8 cellular contexts compared by ENCODE assay signal in the genomic region with DNA sequence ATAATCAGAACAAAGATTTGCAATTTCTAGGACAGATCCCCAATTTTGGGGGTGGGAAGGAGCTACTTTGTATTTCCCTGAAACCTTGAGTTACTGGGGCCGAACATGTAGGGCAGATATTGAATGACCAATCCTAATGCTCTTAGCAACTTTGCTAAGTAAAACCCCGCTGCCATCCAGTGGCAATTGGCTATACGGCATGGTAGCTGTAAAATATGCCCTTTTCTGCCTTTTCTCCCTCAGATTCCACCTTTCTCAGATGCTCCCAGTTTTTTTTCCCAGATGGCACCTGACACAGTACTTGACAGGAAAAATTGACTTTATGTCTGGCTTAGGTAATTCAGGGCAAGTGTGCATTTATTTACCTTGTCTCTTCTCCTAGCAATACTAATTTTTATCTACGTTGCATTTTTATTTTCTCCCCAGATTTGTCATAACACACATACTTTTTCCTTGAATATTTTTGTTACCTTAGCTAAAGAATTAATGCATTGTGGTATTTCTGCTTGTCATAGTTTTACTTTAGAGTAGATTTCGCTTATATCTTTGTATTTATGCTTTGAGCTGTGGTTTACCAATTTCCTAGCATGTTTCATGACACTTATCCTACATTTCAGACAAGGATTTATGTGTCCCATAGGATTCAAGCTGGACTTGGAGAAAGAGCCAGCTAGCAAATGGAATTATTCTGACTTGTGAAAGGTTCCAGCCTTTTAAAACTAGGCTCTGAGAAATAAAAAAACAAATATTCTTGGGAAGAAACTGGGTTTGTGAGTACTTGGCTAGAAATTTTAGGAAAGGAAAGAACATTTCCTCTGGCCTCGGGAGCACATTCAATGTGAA. TPM values are rescaled to one million over a fixed set of nuclear protein-coding genes. Genes with fewer than 3 reads are reported as not detected.
DNase-seq lines count a peak whose midpoint lies in the region; ATAC-seq and TF ChIP-seq lines count a peak whose summit lies in the region.

No MANE protein-coding gene starts in this region.

- H3K9me3 Mint-ChIP-seq in CD4-positive, CD25-positive, alpha-beta regulatory T cell = no peaks in the 10 kb centered on the region
- H3K9me3 Mint-ChIP-seq in immature natural killer cell = no peaks in the 10 kb centered on the region

- TF ChIP-seq CTCF in IMR-90 (conservative IDR thresholded peaks at IDR 0.05; ENCODE audit: low read depth, low read length) = peak; percentile 95
- peak in 2 of 3 donors; percentile 62 to 70 for TF ChIP-seq CTCF in breast epithelium (IDR thresholded peaks at IDR 0.05)

- H2BK20ac ChIP-seq in IMR-90 (ENCODE audit: low read depth, low read length) = no peak overlapping the region

- TF ChIP-seq POLR2A in IMR-90 (IDR thresholded peaks at IDR 0.05; ENCODE audit: low read depth, low read length) (no peak), breast epithelium (IDR thresholded peaks at IDR 0.05) (no peak)

- no peak overlapping the region for H2AK9ac ChIP-seq in IMR-90 (replicated peaks; ENCODE audit: low read depth, low read length, poor library complexity)

- no peak overlapping the region for H2AK5ac ChIP-seq in IMR-90 (ENCODE audit: low read depth, low read length)

- peaks cover 79% of the 10 kb centered on the region for H3K4me1 ChIP-seq in CD4-positive, CD25-positive, alpha-beta regulatory T cell (ENCODE audit: control insufficient read depth, insufficient read depth, low read length, poor library complexity, severe bottlenecking)
- H3K4me1 ChIP-seq in IMR-90 (ENCODE audit: control insufficient read depth, insufficient read depth, low read length) = peaks cover 12% of the 10 kb centered on the region
- H3K4me1 ChIP-seq in breast epithelium = peaks cover 11 to 27% of the 10 kb centered on the region in 2 donors

- no peak for ATAC-seq in CD4-positive, CD25-positive, alpha-beta regulatory T cell (ENCODE audit: low read depth in 2 of 2)
- ATAC-seq in GM18909 (IDR thresholded peaks at IDR 0.05; ENCODE audit: poor library complexity, unreplicated experiment) (peak; percentile 81), IMR-90 (ENCODE audit: low read depth) (peak; percentile 93), HG02852 (IDR thresholded peaks at IDR 0.05; ENCODE audit: unreplicated experiment) (no peak)

- no peak overlapping the region for H2BK120ac ChIP-seq in IMR-90 (ENCODE audit: low read depth, low read length)

- no peak overlapping the region for H3K14ac ChIP-seq in IMR-90 (replicated peaks; ENCODE audit: low read depth, low read length)

- WGBS in IMR-90 (ENCODE audit: extremely low coverage in 2 of 2, insufficient read length in 1 of 2), 2 experiments = 20% methylated on average over 1 of the region's 6 CpGs; no CpG with 5 or more reads in 1 of the 2 experiments

- H3K36me3 ChIP-seq in CD4-positive, CD25-positive, alpha-beta regulatory T cell (ENCODE audit: control insufficient read depth, insufficient read depth, low read length) = no peaks in the 10 kb centered on the region
- no peaks in the 10 kb centered on the region for H3K36me3 ChIP-seq in IMR-90 (ENCODE audit: control insufficient read depth, insufficient read depth, low read length)
- no peaks in the 10 kb centered on the region for H3K36me3 ChIP-seq in SK-N-MC (ENCODE audit: insufficient read depth, low read length)
- no peaks in the 10 kb centered on the region for H3K36me3 ChIP-seq in breast epithelium

- peaks cover 14 to 35% of the 10 kb centered on the region in 2 experiments for H3K79me1 ChIP-seq in IMR-90 (ENCODE audit: low read depth in 1 of 2, low read length in 2 of 2)

- in situ Hi-C loops in IMR-90 (cut with MboI; ENCODE audit: low sequenced_read_pairs) = loop anchor here (5.0 to 25.0 kb wide), 2 partner anchors 1006 to 1441 kb away; no protein-coding TSS in a partner anchor

- H4K8ac ChIP-seq in IMR-90 (ENCODE audit: low read depth in 2 of 2, low read length in 2 of 2) = no peak overlapping the region

- peaks cover 53 to 93% (median 84%) of the 10 kb centered on the region in 4 donors for H3K4me1 Mint-ChIP-seq in CD4-positive, CD25-positive, alpha-beta regulatory T cell
- peaks cover 89 to 98% of the 10 kb centered on the region in 2 donors for H3K4me1 Mint-ChIP-seq in immature natural killer cell

- H2AFZ ChIP-seq in IMR-90 (replicated peaks; ENCODE audit: low read length, poor library complexity) = no peak overlapping the region

- TF ChIP-seq RAD21 in IMR-90 (IDR thresholded peaks at IDR 0.05; ENCODE audit: low read length) = peak; percentile 98

- POLR2A ChIA-PET in IMR-90 (lab: Charles Lee; ENCODE audit: unreplicated experiment) = interaction anchor here (0.6 kb wide), 1 partner anchor 1046 kb away, joined by 3 read pairs; no protein-coding TSS in a partner anchor

- intact Hi-C loops in IMR-90 (cut with micrococcal nuclease) (loop anchor here (1.0 to 10.0 kb wide), 6 partner anchors 36 to 1448 kb away; a partner anchor contains a TSS), breast epithelium (cut with DNase I; ENCODE audit: low total_unique reads) (loop anchor here (10.0 kb wide), 1 partner anchor 1008 kb away; no protein-coding TSS in a partner anchor)

- H3K4me3 Mint-ChIP-seq in CD4-positive, CD25-positive, alpha-beta regulatory T cell = peak overlapping the region in 2 of 4 donors; percentile 7 to 23
- peak overlapping the region in 2 of 5 donors; percentile 23 to 25 for H3K4me3 Mint-ChIP-seq in immature natural killer cell

- no peak overlapping the region for H3K4ac ChIP-seq in IMR-90 (ENCODE audit: low read depth, low read length)

- H3K23ac ChIP-seq in IMR-90 (ENCODE audit: low read depth, low read length) = no peak overlapping the region

- no peak overlapping the region for H3K56ac ChIP-seq in IMR-90 (ENCODE audit: extremely low read depth, insufficient read depth, low read length)

- CTCF ChIA-PET in IMR-90 (lab: Yijun Ruan, JAX) = interaction anchor here (0.6 to 3.1 kb wide), 15 partner anchors 13 to 1102 kb away, joined by 3 to 19 read pairs (median 3); no protein-coding TSS in a partner anchor

- H2BK15ac ChIP-seq in IMR-90 (ENCODE audit: low read depth, low read length) = no peak overlapping the region

- peaks cover 8% of the 10 kb centered on the region for H3K36me3 Mint-ChIP-seq in CD4-positive, CD25-positive, alpha-beta regulatory T cell
- no peaks in the 10 kb centered on the region for H3K36me3 Mint-ChIP-seq in immature natural killer cell

- H3K27ac ChIP-seq in CD4-positive, CD25-positive, alpha-beta regulatory T cell (ENCODE audit: insufficient read depth, low read length, poor library complexity, severe bottlenecking) = peak overlapping the region; percentile 70
- no peak overlapping the region for H3K27ac ChIP-seq in IMR-90 (ENCODE audit: insufficient read depth, low read length)
- H3K27ac ChIP-seq in SK-N-MC = peak overlapping the region; percentile 95
- H3K27ac ChIP-seq in breast epithelium = peak overlapping the region; percentile 81 to 86

- dilution Hi-C loops in IMR-90 (cut with HindIII; ENCODE audit: low sequenced_read_pairs, unreplicated experiment) = no loop called here

- no peak overlapping the region for H4K91ac ChIP-seq in IMR-90 (ENCODE audit: insufficient read depth, low read depth, low read length)

- H3K9me3 ChIP-seq in CD4-positive, CD25-positive, alpha-beta regulatory T cell (ENCODE audit: control insufficient read depth in 2 of 2, low read length in 2 of 2) = no peaks in the 10 kb centered on the region
- H3K9me3 ChIP-seq in IMR-90 (ENCODE audit: control insufficient read depth, insufficient read depth, low read length) = no peaks in the 10 kb centered on the region
- no peaks in the 10 kb centered on the region for H3K9me3 ChIP-seq in SK-N-MC (ENCODE audit: low read depth, low read length)
- no peaks in the 10 kb centered on the region for H3K9me3 ChIP-seq in breast epithelium

- H3K9ac ChIP-seq in IMR-90 (ENCODE audit: low read depth, low read length) (no peak overlapping the region), SK-N-MC (ENCODE audit: insufficient read length) (peak overlapping the region; percentile 70)

- H3K4me2 ChIP-seq in IMR-90 (ENCODE audit: low read depth, low read length) = no peak overlapping the region

- H3K27ac Mint-ChIP-seq in CD4-positive, CD25-positive, alpha-beta regulatory T cell = peak overlapping the region; percentile 71 to 85 (median 84)
- peak overlapping the region; percentile 67 to 93 (median 92) for H3K27ac Mint-ChIP-seq in immature natural killer cell

- peaks cover 9% of the 10 kb centered on the region for H3K9me1 ChIP-seq in IMR-90 (ENCODE audit: insufficient read depth, low read length)

- no peak overlapping the region for H2BK5ac ChIP-seq in IMR-90 (ENCODE audit: low read depth, low read length, poor library complexity, severe bottlenecking)

- H3K27me3 Mint-ChIP-seq in CD4-positive, CD25-positive, alpha-beta regulatory T cell = no peaks in the 10 kb centered on the region
- peaks cover 0 to 6% (median 0%) of the 10 kb centered on the region in 3 donors for H3K27me3 Mint-ChIP-seq in immature natural killer cell (ENCODE audit: low read depth in 3 of 3)

- BruUV-seq in IMR-90 (replicated peaks; lab: Mats Ljungman, UMichigan) = no TSS peak

- no peak overlapping the region for H3K4me3 ChIP-seq in CD4-positive, CD25-positive, alpha-beta regulatory T cell (ENCODE audit: low read depth, low read length)
- H3K4me3 ChIP-seq in IMR-90 (ENCODE audit: insufficient read depth, low read depth, low read length) (no peak overlapping the region), SK-N-MC (peak overlapping the region; percentile 56), breast epithelium (peak overlapping the region; percentile 14 to 16 (median 15))

- H4K5ac ChIP-seq in IMR-90 (ENCODE audit: low read depth, low read length) = no peak overlapping the region

- DNase-seq in CD4-positive, CD25-positive, alpha-beta regulatory T cell = peak; percentile 24 to 54 (median 38)
- DNase-seq in IMR-90 (peak; percentile 78), SK-N-MC (ENCODE audit: low read depth, low spot score) (no peak), breast epithelium (ENCODE audit: low spot score in 2 of 2) (no peak), immature natural killer cell (peak in 2 of 3 donors; percentile 48 to 57), smooth muscle cell of the brain vasculature (ENCODE audit: low read depth, low spot score) (peak; percentile 41)

- H3K27me3 ChIP-seq in CD4-positive, CD25-positive, alpha-beta regulatory T cell (ENCODE audit: control insufficient read depth, insufficient read depth, low read length) = no peaks in the 10 kb centered on the region
- H3K27me3 ChIP-seq in IMR-90 (ENCODE audit: control insufficient read depth, insufficient read depth, low read length) = no peaks in the 10 kb centered on the region
- no peaks in the 10 kb centered on the region for H3K27me3 ChIP-seq in breast epithelium

- H3K18ac ChIP-seq in IMR-90 (ENCODE audit: low read depth, low read length) = no peak overlapping the region

- peaks cover 6% of the 10 kb centered on the region; the same call in 1 of the 2 replicates for H4K20me1 ChIP-seq in IMR-90 (ENCODE audit: insufficient read depth, low read length)

RNA-seq across cellular contexts. Expression of a gene that starts 37.3 kb away (rescaled TPM):
- 366 TPM for total RNA-seq in CD4-positive, CD25-positive, alpha-beta regulatory T cell
- 100 to 1,000 TPM in 2 of 4 donors, 10 to 100 TPM in 2; 75.9 to 127 (median 109) TPM for polyA plus RNA-seq in CD4-positive, CD25-positive, alpha-beta regulatory T cell
- total RNA-seq in IMR-90 (2012; rRNA removed) = 9.3 and 13.6 TPM in 2 replicates
- polyA plus RNA-seq in IMR-90 (2012; rRNA removed) = 2.4 and 2.6 TPM in 2 replicates
- 0.45 and 0.77 TPM in 2 replicates for polyA plus RNA-seq in IMR-90 (2012; cell fraction: cytosol; rRNA removed)
- polyA plus RNA-seq in IMR-90 (2012; cell fraction: nucleus; rRNA removed; ENCODE audit: low replicate concordance) = 0.92 and 4.4 TPM in 2 replicates
- 100 to 1,000 TPM; 193 to 429 (median 275) TPM for total RNA-seq in breast epithelium
- 10 to 100 TPM; 62.7 to 80.0 (median 66.8) TPM for polyA plus RNA-seq in immature natural killer cell

Comparison
In these comparisons a context has a peak if more than half of its experiments do, and no peak if none do; other contexts are left out.
1. ATAC-seq: peak in GM18909 (single experiment) and IMR-90 (single experiment); none in CD4-positive, CD25-positive, alpha-beta regulatory T cell (0 of 2) and HG02852 (single experiment).
2. DNase-seq: peak in CD4-positive, CD25-positive, alpha-beta regulatory T cell (3 of 3), IMR-90 (single experiment), immature natural killer cell (2 of 3) and smooth muscle cell of the brain vasculature (single experiment); none in SK-N-MC (single experiment) and breast epithelium (0 of 2).
3. H3K4me3 ChIP-seq: peak in SK-N-MC (single experiment) and breast epithelium (3 of 3); none in CD4-positive, CD25-positive, alpha-beta regulatory T cell (single experiment) and IMR-90 (single experiment).
4. RNA of a gene that starts 37.3 kb away (total RNA-seq): 366 TPM in CD4-positive, CD25-positive, alpha-beta regulatory T cell (single experiment) and 193 to 429 TPM in breast epithelium; 9.3 to 13.6 TPM in IMR-90; every median in the first group is over 10 times any median in the second.